ENCODE assay signal across 26 cellular contexts in the genomic region with DNA sequence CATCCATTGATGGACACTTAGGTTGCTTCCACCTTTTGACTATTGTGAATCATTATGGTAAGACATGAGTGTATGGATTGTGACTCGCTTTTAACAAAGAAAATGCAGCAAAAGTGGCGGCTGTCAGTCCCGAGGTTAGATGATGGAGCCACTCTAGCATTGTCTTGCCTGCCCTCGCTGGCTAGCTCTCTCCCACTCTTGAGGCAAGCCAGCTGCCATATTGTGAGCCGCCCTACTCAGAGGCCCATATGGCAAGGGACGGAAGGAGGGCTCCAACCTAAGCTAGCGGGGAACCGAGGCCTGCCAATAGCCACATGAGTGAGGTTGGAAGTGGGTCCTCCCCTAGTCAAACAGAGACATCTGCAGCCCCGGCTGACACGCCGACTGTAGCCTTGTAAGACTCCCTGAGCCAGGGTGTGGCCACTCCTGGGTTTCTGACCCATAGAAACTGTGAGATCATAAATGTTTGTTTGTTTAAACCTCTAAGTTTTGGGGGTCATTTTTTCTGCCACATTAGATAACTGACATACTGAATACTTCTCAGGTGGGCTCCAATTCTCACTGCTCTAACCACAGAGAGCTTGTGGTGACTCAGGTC.
A peak's percentile ranks its signal among the peaks of the same experiment; 100 is the strongest.
DNase-seq lines count a peak whose midpoint lies in the region; ATAC-seq, FAIRE-seq and TF ChIP-seq lines count a peak whose summit lies in the region.
"Had no signal": no experiment of that assay in that cellular context is flagged by ENCODE, and none has a peak within 500 bp of the region (broad histone marks: within the 10 kb centered on the region; RNA-seq: fewer than 3 reads in every experiment).

No MANE protein-coding gene starts in this region.

- H2AFZ ChIP-seq in H9 (ENCODE audit: low read length) (no peak overlapping the region), neuronal stem cell (ENCODE audit: low read length) (no peak overlapping the region), mesenchymal stem cell (ENCODE audit: low read depth, low read length) (no peak overlapping the region)

- H3K4ac ChIP-seq in H9 (ENCODE audit: low read depth, low read length) = no peak overlapping the region; the same call in 1 of the 2 replicates
- no peak overlapping the region for H3K4ac ChIP-seq in neuronal stem cell (ENCODE audit: low read length)
- H3K4ac ChIP-seq in mesenchymal stem cell (ENCODE audit: low read depth in 1 of 2, low read length in 2 of 2) = no peak overlapping the region

- no peak overlapping the region for H2BK20ac ChIP-seq in H9 (ENCODE audit: low read depth, low read length, poor library complexity, severe bottlenecking)

- TF ChIP-seq CTCF in H9 (conservative IDR thresholded peaks at IDR 0.05) (no peak), brain (conservative IDR thresholded peaks at IDR 0.05) (no peak)

- no peaks in the 10 kb centered on the region for H3K79me1 ChIP-seq in H9 (ENCODE audit: insufficient read depth, low read depth, low read length, poor library complexity, severe bottlenecking)
- H3K79me1 ChIP-seq in neuronal stem cell (ENCODE audit: low read depth, low read length) = peaks cover 2% of the 10 kb centered on the region
- H3K79me1 ChIP-seq in mesenchymal stem cell (replicated peaks; ENCODE audit: low read length, poor library complexity, severe bottlenecking) = no peaks in the 10 kb centered on the region

- no peak overlapping the region for H4K8ac ChIP-seq in H9 (replicated peaks; ENCODE audit: insufficient read length, low read depth, low read length)
- H4K8ac ChIP-seq in neuronal stem cell (ENCODE audit: low read depth, low read length) = peak overlapping the region; percentile 83
- no peak overlapping the region for H4K8ac ChIP-seq in mesenchymal stem cell (ENCODE audit: low read length)

- no peaks in the 10 kb centered on the region for H3K79me2 ChIP-seq in H9 (ENCODE audit: insufficient read depth, low read length)

- peak overlapping the region; percentile 61 for H3K18ac ChIP-seq in H9 (ENCODE audit: insufficient read length, low read depth, low read length)
- peak overlapping the region; percentile 82 for H3K18ac ChIP-seq in neuronal stem cell (ENCODE audit: low read length)
- H3K18ac ChIP-seq in mesenchymal stem cell (ENCODE audit: low read depth in 1 of 2, low read length in 2 of 2) = no peak overlapping the region

- H3K4me1 ChIP-seq in H9 (ENCODE audit: insufficient read depth, low read length) (peaks cover 17% of the 10 kb centered on the region), iPS-18a (ENCODE audit: control insufficient read depth, low read depth, low read length) (peaks cover 27% of the 10 kb centered on the region), neuronal stem cell (ENCODE audit: control insufficient read depth in 2 of 2, insufficient read depth in 1 of 2, low read depth in 1 of 2, low read length in 2 of 2) (peaks cover 16 to 29% of the 10 kb centered on the region in 2 donors), mesenchymal stem cell (ENCODE audit: control insufficient read depth, insufficient read depth, low read depth, low read length) (peaks cover 3% of the 10 kb centered on the region)

- H3K9me3 ChIP-seq in H9 (ENCODE audit: control insufficient read depth, low read depth, low read length) (no peaks in the 10 kb centered on the region), iPS-18a (ENCODE audit: control insufficient read depth, low read depth, low read length) (no peaks in the 10 kb centered on the region), neuronal stem cell (replicated peaks in 1 of 2; ENCODE audit: control insufficient read depth in 2 of 2, insufficient read depth in 1 of 2, low read depth in 1 of 2, low read length in 2 of 2) (peaks cover 0 to 11% of the 10 kb centered on the region in 2 donors), mesenchymal stem cell (ENCODE audit: control insufficient read depth, low read length) (no peaks in the 10 kb centered on the region)
- H3K9me3 ChIP-seq: BLaER1 treated with 17β-estradiol and CSF1 and Interleukin-3, amounts not matched to agents 10 nM and 100 nM; SJCRH30 had no signal

- no CpG with 5 or more reads among the region's 11 CpGs for WGBS in H9 (ENCODE audit: extremely low coverage, insufficient read length, low lambda C conversion rate)
- no CpG with 5 or more reads among the region's 11 CpGs for WGBS in neuronal stem cell (ENCODE audit: extremely low coverage in 2 of 2, insufficient read length in 2 of 2, insufficient replicate concordance in 1 of 2), 2 donors
- 99% methylated on average over 10 of the region's 11 CpGs for WGBS in mesenchymal stem cell

- no peaks in the 10 kb centered on the region for H3K27me3 ChIP-seq in H9 (ENCODE audit: insufficient read depth, low read length)
- H3K27me3 ChIP-seq in iPS-18a (ENCODE audit: control insufficient read depth, insufficient read depth, low read length) = no peaks in the 10 kb centered on the region
- no peaks in the 10 kb centered on the region for H3K27me3 ChIP-seq in neuronal stem cell (ENCODE audit: control insufficient read depth in 3 of 3, insufficient read depth in 3 of 3, low read depth in 1 of 3, low read length in 3 of 3)
- H3K27me3 ChIP-seq in mesenchymal stem cell (ENCODE audit: control insufficient read depth in 1 of 2, insufficient read depth in 1 of 2, low read length in 2 of 2) = no peaks in the 10 kb centered on the region
- H3K27me3 ChIP-seq: BLaER1 treated with 17β-estradiol and CSF1 and Interleukin-3, amounts not matched to agents 10 nM and 100 nM; SJCRH30 had no signal

- H4K91ac ChIP-seq in H9 (ENCODE audit: insufficient read length, low read depth, low read length) (peak overlapping the region; percentile 9), neuronal stem cell (ENCODE audit: low read depth, low read length, poor library complexity) (peak overlapping the region; percentile 66), mesenchymal stem cell (ENCODE audit: low read length) (no peak overlapping the region)

- intact Hi-C loops in posterior vena cava (cut with DNase I) = no loop called here

- peaks cover 0 to 8% of the 10 kb centered on the region in 2 experiments; a peak in 4 of 5 replicates for H3K9me3 Mint-ChIP-seq in H9
- peaks cover 0 to 3% (median 0%) of the 10 kb centered on the region in 5 experiments for H3K9me3 Mint-ChIP-seq in brain
- H3K9me3 Mint-ChIP-seq: CD4-positive, alpha-beta T cell had no signal

- no peak overlapping the region; the same call in 1 of the 2 replicates for H2BK15ac ChIP-seq in H9 (ENCODE audit: low read depth, low read length)
- peak overlapping the region; percentile 50 for H2BK15ac ChIP-seq in neuronal stem cell (ENCODE audit: low read length)
- H2BK15ac ChIP-seq in mesenchymal stem cell (ENCODE audit: low read depth, poor library complexity, severe bottlenecking) = no peak overlapping the region

- TF ChIP-seq POLR2A in GM12891 (IDR thresholded peaks at IDR 0.05; ENCODE audit: low read depth, low read length) = no peak

- H3K4me2 ChIP-seq in H9 (ENCODE audit: insufficient read depth, insufficient read length, low read length) (no peak overlapping the region), neuronal stem cell (ENCODE audit: insufficient read depth, low read length, poor library complexity, severe bottlenecking) (no peak overlapping the region), mesenchymal stem cell (ENCODE audit: low read length, poor library complexity, severe bottlenecking) (no peak overlapping the region)
- H3K4me2 ChIP-seq: BLaER1 treated with 17β-estradiol and CSF1 and Interleukin-3, amounts not matched to agents 10 nM and 100 nM; KMS-11 had no signal

- DNase-seq in H9 (no peak), neuronal stem cell (ENCODE audit: low spot score) (no peak), GM12891 (ENCODE audit: insufficient read length, low spot score) (no peak), posterior vena cava (ENCODE audit: low spot score) (no peak), mesenchymal stem cell (no peak)
- DNase-seq: CD4-positive, alpha-beta T cell; COR-L47; DMS53; GOT3; IMR-90; MM.1S; NCI-H2029 treated with DMSO at 0.1 percent for 48 hours; NCI-H446 treated with DMSO at 0.1 percent for 48 hours; NCI-H526; NCI-H82; NK-92 treated with Interleukin-12 subunit alpha and Interleukin-12 subunit beta, amount 100 ng/mL, for 24 hours; PC-3; SJCRH30 had no signal

- H3K27ac ChIP-seq in H9 (ENCODE audit: insufficient read length, low read depth, low read length) (peak overlapping the region; percentile 44), iPS-18a (ENCODE audit: low read length) (peak overlapping the region; percentile 70), neuronal stem cell (replicated peaks; ENCODE audit: low read length) (peak overlapping the region; percentile 96), mesenchymal stem cell (ENCODE audit: low read length, poor library complexity, severe bottlenecking) (no peak overlapping the region)
- H3K27ac ChIP-seq: BLaER1 treated with 17β-estradiol and CSF1 and Interleukin-3, amounts not matched to agents 10 nM and 100 nM; HL-60; KMS-11; SJCRH30 had no signal

- no peak overlapping the region for H3K56ac ChIP-seq in H9 (ENCODE audit: insufficient read length, low read depth, low read length)

- H3K4me3 ChIP-seq in iPS-18a (ENCODE audit: low read length) = no peak overlapping the region
- no peak overlapping the region for H3K4me3 ChIP-seq in neuronal stem cell (ENCODE audit: low read length in 2 of 2)
- no peak overlapping the region for H3K4me3 ChIP-seq in mesenchymal stem cell (ENCODE audit: insufficient read depth in 1 of 2, low read depth in 1 of 2, low read length in 2 of 2)
- H3K4me3 ChIP-seq: BLaER1 treated with 17β-estradiol and CSF1 and Interleukin-3, amounts not matched to agents 10 nM and 100 nM; SJCRH30 had no signal

- no peak overlapping the region for H3T11ph ChIP-seq in H9 (ENCODE audit: low read length)

- H3K36me3 Mint-ChIP-seq in H9 (ENCODE audit: insufficient read depth in 1 of 3, low read depth in 3 of 3) (peaks cover 30 to 43% (median 43%) of the 10 kb centered on the region in 3 experiments), brain (peaks cover 55% of the 10 kb centered on the region)

- H3K9ac ChIP-seq in H9 (ENCODE audit: extremely low read depth, insufficient read length, low read length) (no peak overlapping the region), iPS-18a (ENCODE audit: low read length) (no peak overlapping the region), neuronal stem cell (ENCODE audit: low read depth, low read length, poor library complexity) (no peak overlapping the region), mesenchymal stem cell (ENCODE audit: low read length) (no peak overlapping the region)
- H3K9ac ChIP-seq: BLaER1 treated with 17β-estradiol and CSF1 and Interleukin-3, amounts not matched to agents 10 nM and 100 nM; KMS-11 had no signal

- no peaks in the 10 kb centered on the region for H3K23me2 ChIP-seq in H9 (ENCODE audit: insufficient read length, low read depth, low read length, poor library complexity, severe bottlenecking)

- H2BK12ac ChIP-seq in H9 (ENCODE audit: insufficient read length, low read depth, low read length) (no peak overlapping the region), neuronal stem cell (ENCODE audit: low read length) (no peak overlapping the region), mesenchymal stem cell (ENCODE audit: low read length in 2 of 2) (no peak overlapping the region)

- no peak overlapping the region for H3K23ac ChIP-seq in H9 (ENCODE audit: insufficient read length, low read depth, low read length)
- no peak overlapping the region for H3K23ac ChIP-seq in neuronal stem cell (ENCODE audit: low read depth, low read length, poor library complexity)
- no peak overlapping the region for H3K23ac ChIP-seq in mesenchymal stem cell (ENCODE audit: low read length in 2 of 2)

- H3K4me1 Mint-ChIP-seq in H9 (peaks cover 33 to 37% of the 10 kb centered on the region in 2 experiments), brain (peaks cover 33% of the 10 kb centered on the region)

- H4K5ac ChIP-seq in H9 (ENCODE audit: insufficient read length, low read depth, low read length) = no peak overlapping the region

- H3K27me3 Mint-ChIP-seq in H9 (ENCODE audit: low read depth) (no peaks in the 10 kb centered on the region), brain (no peaks in the 10 kb centered on the region)

- H3K4me3 Mint-ChIP-seq in H9 (no peak overlapping the region), brain (no peak overlapping the region)
- H3K4me3 Mint-ChIP-seq: CD4-positive, alpha-beta T cell had no signal

- H3K36me3 ChIP-seq in iPS-18a (ENCODE audit: control insufficient read depth, low read depth, low read length) (peaks cover 11% of the 10 kb centered on the region), neuronal stem cell (replicated peaks in 1 of 2; ENCODE audit: control insufficient read depth in 2 of 2, insufficient read depth in 2 of 2, low read length in 2 of 2) (peaks cover 6 to 66% of the 10 kb centered on the region in 2 donors), mesenchymal stem cell (ENCODE audit: control insufficient read depth in 1 of 2, insufficient read depth in 2 of 2, low read depth in 1 of 2, low read length in 2 of 2) (peaks cover 4 to 8% of the 10 kb centered on the region in 2 experiments)

- H2BK120ac ChIP-seq in H9 (ENCODE audit: low read depth, low read length, poor library complexity, severe bottlenecking) (no peak overlapping the region), neuronal stem cell (ENCODE audit: low read depth, low read length) (peak overlapping the region; percentile 34), mesenchymal stem cell (ENCODE audit: low read depth, low read length) (no peak overlapping the region)

- no peak for ATAC-seq in esophagus mucosa
- ATAC-seq: HCT116, PC-3, SK-N-SH treated with all-trans-retinoic acid at 6 μM for 48 hours had no signal

- no peak for FAIRE-seq in GM12891 (lab: Jason Lieb, UNC)

- H3K14ac ChIP-seq in H9 (ENCODE audit: insufficient read depth, low read length) (no peak overlapping the region; the same call in 1 of the 2 replicates), neuronal stem cell (ENCODE audit: low read length) (no peak overlapping the region), mesenchymal stem cell (ENCODE audit: low read length in 2 of 2) (no peak overlapping the region)

- H3K27ac Mint-ChIP-seq in H9 (peak overlapping the region in 1 of 3 experiments; percentile 98; a peak in 2 of 7 replicates), brain (peak overlapping the region in 3 of 5 experiments; percentile 38 to 96 (median 79))
- H3K27ac Mint-ChIP-seq: CD4-positive, alpha-beta T cell had no signal

- H2BK5ac ChIP-seq in H9 (ENCODE audit: insufficient read length, low read length) (no peak overlapping the region), neuronal stem cell (ENCODE audit: low read length) (peak overlapping the region; percentile 15), mesenchymal stem cell (ENCODE audit: low read depth, low read length, poor library complexity, severe bottlenecking) (no peak overlapping the region)

- H4K20me1 ChIP-seq in H9 (ENCODE audit: control insufficient read depth, insufficient read depth, insufficient read length) = no peaks in the 10 kb centered on the region

- H2AK5ac ChIP-seq in H9 (ENCODE audit: insufficient read length, low read length) (no peak overlapping the region), neuronal stem cell (ENCODE audit: low read depth, low read length) (peak overlapping the region; percentile 77), mesenchymal stem cell (ENCODE audit: low read length, severe bottlenecking) (no peak overlapping the region)

Comparison
In these comparisons a context has a peak if more than half of its experiments do, and no peak if none do; other contexts are left out.
1. H3K18ac ChIP-seq: peak in H9 (single experiment) and neuronal stem cell (single experiment); none in mesenchymal stem cell (0 of 2).